Comparison of ENCODE assay signal across 1 cellular context in genomic region chr4:993111-994029, GRCh38.
TF ChIP-seq lines count a peak whose summit lies in the region.

Gene SLC26A1 (minus strand): TSS chr4:993404. CDS start chr4:991703, 1,701 bp downstream.

TF ChIP-seq in HepG2, 621 proteins besides CTCF, POLR2A, EP300 and RAD21 (continued from another document):
- TF ChIP-seq, protein P1, sequence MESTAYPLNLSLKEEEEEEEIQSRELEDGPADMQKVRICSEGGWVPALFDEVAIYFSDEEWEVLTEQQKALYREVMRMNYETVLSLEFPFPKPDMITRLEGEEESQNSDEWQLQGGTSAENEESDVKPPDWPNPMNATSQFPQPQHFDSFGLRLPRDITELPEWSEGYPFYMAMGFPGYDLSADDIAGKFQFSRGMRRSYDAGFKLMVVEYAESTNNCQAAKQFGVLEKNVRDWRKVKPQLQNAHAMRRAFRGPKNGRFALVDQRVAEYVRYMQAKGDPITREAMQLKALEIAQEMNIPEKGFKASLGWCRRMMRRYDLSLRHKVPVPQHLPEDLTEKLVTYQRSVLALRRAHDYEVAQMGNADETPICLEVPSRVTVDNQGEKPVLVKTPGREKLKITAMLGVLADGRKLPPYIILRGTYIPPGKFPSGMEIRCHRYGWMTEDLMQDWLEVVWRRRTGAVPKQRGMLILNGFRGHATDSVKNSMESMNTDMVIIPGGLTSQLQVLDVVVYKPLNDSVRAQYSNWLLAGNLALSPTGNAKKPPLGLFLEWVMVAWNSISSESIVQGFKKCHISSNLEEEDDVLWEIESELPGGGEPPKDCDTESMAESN (CRISPR knock-in tag; conservative IDR thresholded peaks at IDR 0.05) = 0 out of 2 replicates have a peak, but pooled peaks have one; percentile 8
